2 cellular contexts compared by ENCODE assay signal in genomic region chr7:101865031-101865824, GRCh38.
TF ChIP-seq lines count a peak whose summit lies in the region.

No MANE protein-coding gene starts in this region.

TF ChIP-seq in GM23338, 12 proteins besides CTCF, POLR2A, EP300 and RAD21:
- TF ChIP-seq REST (IDR thresholded peaks at IDR 0.05; ENCODE audit: unreplicated experiment) (no peak), ZNF462 (CRISPR knock-in tag; IDR thresholded peaks at IDR 0.05) (no peak), ZNF114 (CRISPR knock-in tag; IDR thresholded peaks at IDR 0.05) (no peak), EZH2 (IDR thresholded peaks at IDR 0.05; ENCODE audit: low read depth, unreplicated experiment) (no peak), CREB1 (CRISPR knock-in tag; IDR thresholded peaks at IDR 0.05; ENCODE audit: low read depth) (no peak), EZH2phosphoT487 (IDR thresholded peaks at IDR 0.05; ENCODE audit: unreplicated experiment) (no peak), ZNF331 (CRISPR knock-in tag; IDR thresholded peaks at IDR 0.05; ENCODE audit: low read depth) (no peak), ETS1 (IDR thresholded peaks at IDR 0.05) (no peak), NANOG (IDR thresholded peaks at IDR 0.05; ENCODE audit: borderline replicate concordance) (no peak), POLR2AphosphoS5 (IDR thresholded peaks at IDR 0.05; ENCODE audit: low read depth) (no peak), JUNB (IDR thresholded peaks at IDR 0.05; ENCODE audit: unreplicated experiment) (no peak), STAT1 (IDR thresholded peaks at IDR 0.05; ENCODE audit: unreplicated experiment) (no peak)

TF ChIP-seq in WTC11, 78 proteins besides CTCF, POLR2A, EP300 and RAD21 (continued from another document):
- TF ChIP-seq STAT6 (CRISPR knock-in tag; conservative IDR thresholded peaks at IDR 0.05; ENCODE audit: low read depth) = no peak
- no peak for TF ChIP-seq ZNF263 (CRISPR knock-in tag; IDR thresholded peaks at IDR 0.05; ENCODE audit: low read depth)
- no peak for TF ChIP-seq ZNF425 (CRISPR knock-in tag; conservative IDR thresholded peaks at IDR 0.05)
- no peak for TF ChIP-seq TP53 (CRISPR knock-in tag; IDR thresholded peaks at IDR 0.05)
- TF ChIP-seq E2F1 (CRISPR knock-in tag; IDR thresholded peaks at IDR 0.05) = no peak
- TF ChIP-seq NR3C1 (CRISPR knock-in tag; conservative IDR thresholded peaks at IDR 0.05; ENCODE audit: low read depth) = no peak
- no peak for TF ChIP-seq ZNF121 (CRISPR knock-in tag; IDR thresholded peaks at IDR 0.05)
- no peak for TF ChIP-seq PREB (CRISPR knock-in tag; IDR thresholded peaks at IDR 0.05; ENCODE audit: borderline replicate concordance)
- no peak for TF ChIP-seq JUN (CRISPR knock-in tag; IDR thresholded peaks at IDR 0.05)
